23 cellular contexts compared by ENCODE assay signal in the genomic region with DNA sequence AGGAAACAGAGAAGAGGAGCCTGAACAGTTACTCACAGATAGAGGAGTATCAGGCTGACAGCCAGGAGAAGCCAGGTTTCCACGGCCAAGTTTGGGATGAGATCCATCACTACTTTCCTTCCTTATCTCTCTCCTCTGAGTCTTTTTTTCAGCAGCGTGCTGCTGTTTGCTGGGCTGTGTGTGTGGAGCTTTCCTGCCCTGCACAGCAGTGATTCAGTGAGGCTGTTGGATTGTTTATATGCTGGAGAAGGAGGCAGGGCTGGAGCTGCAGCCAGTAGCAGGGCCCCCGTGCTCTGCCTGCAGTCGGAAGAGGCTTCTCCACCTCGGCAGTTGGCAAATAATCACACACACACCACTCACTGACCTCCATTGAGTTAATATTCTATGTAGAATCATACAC. TPM values are rescaled to one million over a fixed set of nuclear protein-coding genes. Genes with fewer than 3 reads are reported as not detected.
DNase-seq lines count a peak whose midpoint lies in the region; ATAC-seq and TF ChIP-seq lines count a peak whose summit lies in the region.
"Had no signal": no experiment of that assay in that cellular context is flagged by ENCODE, and none has a peak within 500 bp of the region (broad histone marks: within the 10 kb centered on the region; RNA-seq: fewer than 3 reads in every experiment).

A gene (minus strand): TSS at position 210 of the 400 bp plus-strand sequence. CDS start 103 bp downstream, at position 107.

- ATAC-seq in heart right ventricle (no peak), right cardiac atrium (no peak)
- ATAC-seq: A549, GM23338 had no signal

- no peaks in the 10 kb centered on the region for H3K9me3 Mint-ChIP-seq in endothelial cell (ENCODE audit: unreplicated experiment)
- H3K9me3 Mint-ChIP-seq: CD4-positive, alpha-beta T cell; GM23338; H9; HFFc6 had no signal

- H3K4me3 ChIP-seq in mesenchymal stem cell (ENCODE audit: insufficient read depth in 1 of 2, low read depth in 1 of 2, low read length in 2 of 2) (no peak within 1 kb of the TSS), thymus (ENCODE audit: low read length) (no peak within 1 kb of the TSS), heart right ventricle (no peak within 1 kb of the TSS), right cardiac atrium (ENCODE audit: low read length) (no peak within 1 kb of the TSS)
- H3K4me3 ChIP-seq: A549; BLaER1 treated with 17β-estradiol and CSF1 and Interleukin-3, amounts not matched to agents 10 nM and 100 nM; GM23338; PC-9; SJSA1 had no signal

- no peak within 1 kb of the TSS for H2AFZ ChIP-seq in mesenchymal stem cell (ENCODE audit: low read depth, low read length)
- H2AFZ ChIP-seq: GM23338, PC-9 had no signal

- H3K27me3 Mint-ChIP-seq in endothelial cell (ENCODE audit: unreplicated experiment): peaks cover 5% of the 10 kb centered on the region
- H3K27me3 Mint-ChIP-seq: CD4-positive, alpha-beta T cell had no signal

- peak; percentile 80 for DNase-seq in NCI-H226
- no peak for DNase-seq in endothelial cell (ENCODE audit: low spot score)
- peak; percentile 20 for DNase-seq in mesenchymal stem cell
- DNase-seq in amygdala (lab: John Stamatoyannopoulos, UW): no peak
- DNase-seq in heart right ventricle: no peak
- DNase-seq in right cardiac atrium: no peak
- DNase-seq: AML-193; CD4-positive, alpha-beta T cell; H9; HFFc6; MM.1S; NCI-H2029; NCI-H526 treated with DMSO at 0.1 percent for 48 hours; PC-9; Right ventricle myocardium superior had no signal

- no peak within 1 kb of the TSS for H2BK120ac ChIP-seq in mesenchymal stem cell (ENCODE audit: low read depth, low read length)

- no peak for TF ChIP-seq CTCF in endothelial cell (IDR thresholded peaks at IDR 0.05; ENCODE audit: unreplicated experiment)
- no peak for TF ChIP-seq CTCF in heart right ventricle (IDR thresholded peaks at IDR 0.05)

- no peaks in the 10 kb centered on the region for H3K79me1 ChIP-seq in mesenchymal stem cell (replicated peaks; ENCODE audit: low read length, poor library complexity, severe bottlenecking)

- H3K14ac ChIP-seq in mesenchymal stem cell (ENCODE audit: low read length in 2 of 2): no peak within 1 kb of the TSS

- H3K4ac ChIP-seq in mesenchymal stem cell (ENCODE audit: low read depth in 1 of 2, low read length in 2 of 2): no peak within 1 kb of the TSS

- H2BK5ac ChIP-seq in mesenchymal stem cell (ENCODE audit: low read depth, low read length, poor library complexity, severe bottlenecking): no peak within 1 kb of the TSS

- H3K18ac ChIP-seq in mesenchymal stem cell (ENCODE audit: low read depth in 1 of 2, low read length in 2 of 2): no peak within 1 kb of the TSS

- H3K27me3 ChIP-seq in mesenchymal stem cell (ENCODE audit: control insufficient read depth in 1 of 2, insufficient read depth in 1 of 2, low read length in 2 of 2) (no peaks in the 10 kb centered on the region), thymus (ENCODE audit: control insufficient read depth, insufficient read depth) (no peaks in the 10 kb centered on the region), heart right ventricle (no peaks in the 10 kb centered on the region), right cardiac atrium (ENCODE audit: control insufficient read depth, insufficient read depth) (no peaks in the 10 kb centered on the region)
- H3K27me3 ChIP-seq: BLaER1 treated with 17β-estradiol and CSF1 and Interleukin-3, amounts not matched to agents 10 nM and 100 nM; SJSA1 had no signal

- no peak within 1 kb of the TSS for H3K9ac ChIP-seq in mesenchymal stem cell (ENCODE audit: low read length)
- H3K9ac ChIP-seq: BLaER1 treated with 17β-estradiol and CSF1 and Interleukin-3, amounts not matched to agents 10 nM and 100 nM; KMS-11 had no signal

- H3K4me3 Mint-ChIP-seq in endothelial cell (ENCODE audit: unreplicated experiment): peak within 1 kb of the TSS; percentile 42
- H3K4me3 Mint-ChIP-seq: CD4-positive, alpha-beta T cell; GM23338; H9; HFFc6 had no signal

- no peak within 1 kb of the TSS for H3K23ac ChIP-seq in mesenchymal stem cell (ENCODE audit: low read length in 2 of 2)

- peak within 1 kb of the TSS; percentile 48 for H3K27ac Mint-ChIP-seq in endothelial cell (ENCODE audit: unreplicated experiment)
- H3K27ac Mint-ChIP-seq: CD4-positive, alpha-beta T cell; GM23338; HFFc6 had no signal

- no peak within 1 kb of the TSS for H4K91ac ChIP-seq in mesenchymal stem cell (ENCODE audit: low read length)

- H3K36me3 Mint-ChIP-seq in endothelial cell (ENCODE audit: low read depth, unreplicated experiment): peaks cover 3% of the 10 kb centered on the region

- WGBS in mesenchymal stem cell: no CpG with 5 or more reads among the region's 5 CpGs
- 91% methylated on average over 5 of the region's 5 CpGs for WGBS in thymus
- WGBS in heart right ventricle, 2 donors: 61 to 66% methylated on average over 5 of the region's 5 CpGs
- 53% methylated on average over 5 of the region's 5 CpGs for WGBS in right cardiac atrium

- no peak within 1 kb of the TSS for H3K4me2 ChIP-seq in mesenchymal stem cell (ENCODE audit: low read length, poor library complexity, severe bottlenecking)
- H3K4me2 ChIP-seq: A549; BLaER1 treated with 17β-estradiol and CSF1 and Interleukin-3, amounts not matched to agents 10 nM and 100 nM; GM23338; KMS-11; PC-9 had no signal

- intact Hi-C loops in heart right ventricle (cut with DNase I) (loop anchor here in 1 of 10 donors (2.0 kb wide), 1 partner anchor 54 kb away; no protein-coding TSS in a partner anchor), right cardiac atrium (cut with DNase I) (no loop called here)

- H2AK5ac ChIP-seq in mesenchymal stem cell (ENCODE audit: low read length, severe bottlenecking): no peak within 1 kb of the TSS

- H3K9me3 ChIP-seq in mesenchymal stem cell (ENCODE audit: control insufficient read depth, low read length): no peaks in the 10 kb centered on the region
- H3K9me3 ChIP-seq in thymus (ENCODE audit: control insufficient read depth): no peaks in the 10 kb centered on the region
- H3K9me3 ChIP-seq in heart right ventricle: no peaks in the 10 kb centered on the region
- H3K9me3 ChIP-seq in right cardiac atrium (ENCODE audit: control insufficient read depth, low read length): no peaks in the 10 kb centered on the region
- H3K9me3 ChIP-seq: A549; BLaER1 treated with 17β-estradiol and CSF1 and Interleukin-3, amounts not matched to agents 10 nM and 100 nM; SJSA1 had no signal

- H3K36me3 ChIP-seq in mesenchymal stem cell (ENCODE audit: control insufficient read depth in 1 of 2, insufficient read depth in 2 of 2, low read depth in 1 of 2, low read length in 2 of 2): no peaks in the 10 kb centered on the region
- H3K36me3 ChIP-seq in thymus (ENCODE audit: control insufficient read depth, insufficient read depth): no peaks in the 10 kb centered on the region
- H3K36me3 ChIP-seq in heart right ventricle: peaks cover 0 to 15% (median 0%) of the 10 kb centered on the region in 9 donors
- H3K36me3 ChIP-seq: BLaER1 treated with 17β-estradiol and CSF1 and Interleukin-3, amounts not matched to agents 10 nM and 100 nM; SJSA1 had no signal

- H3K4me1 Mint-ChIP-seq in endothelial cell (ENCODE audit: unreplicated experiment): peaks cover 18% of the 10 kb centered on the region

- H2BK15ac ChIP-seq in mesenchymal stem cell (ENCODE audit: low read depth, poor library complexity, severe bottlenecking): no peak within 1 kb of the TSS

- H4K8ac ChIP-seq in mesenchymal stem cell (ENCODE audit: low read length): no peak within 1 kb of the TSS

- no peak within 1 kb of the TSS for H2BK12ac ChIP-seq in mesenchymal stem cell (ENCODE audit: low read length in 2 of 2)

- H3K27ac ChIP-seq in mesenchymal stem cell (ENCODE audit: low read length, poor library complexity, severe bottlenecking) (no peak within 1 kb of the TSS), thymus (ENCODE audit: low read depth) (no peak within 1 kb of the TSS), heart right ventricle (no peak within 1 kb of the TSS), right cardiac atrium (ENCODE audit: low read length) (no peak within 1 kb of the TSS)
- H3K27ac ChIP-seq: A549; BLaER1 treated with 17β-estradiol and CSF1 and Interleukin-3, amounts not matched to agents 10 nM and 100 nM; KMS-11; PC-9; SJSA1 had no signal

- no peaks in the 10 kb centered on the region for H3K4me1 ChIP-seq in mesenchymal stem cell (ENCODE audit: control insufficient read depth, insufficient read depth, low read depth, low read length)
- no peaks in the 10 kb centered on the region for H3K4me1 ChIP-seq in thymus (ENCODE audit: control insufficient read depth, insufficient read depth, low read length)
- H3K4me1 ChIP-seq in heart right ventricle: no peaks in the 10 kb centered on the region
- H3K4me1 ChIP-seq in right cardiac atrium (ENCODE audit: control insufficient read depth, insufficient read depth, low read length): no peaks in the 10 kb centered on the region
- H3K4me1 ChIP-seq: SJSA1 had no signal

RNA-seq across cellular contexts. Expression of the gene that starts here (rescaled TPM):
- 0.18 TPM for total RNA-seq in endothelial cell (ENCODE audit: unreplicated experiment)
- polyA plus RNA-seq in mesenchymal stem cell (2013, experiment 1 of 2): 0.52 TPM
- polyA plus RNA-seq in mesenchymal stem cell (2013, experiment 2 of 2): 0.44 TPM
- 11.4 TPM for polyA plus RNA-seq in thymus
- not detected for total RNA-seq in heart right ventricle
- not detected for polyA plus RNA-seq in heart right ventricle
- total RNA-seq in right cardiac atrium: not detected
- polyA plus RNA-seq in right cardiac atrium: not detected
- total RNA-seq: CD4-positive, alpha-beta T cell; GM23338; H9; NCI-H460; PC-9; Right ventricle myocardium superior; RPMI7951; SJSA1 had no signal

Comparison
In these comparisons a context has a peak if more than half of its experiments do, and no peak if none do; other contexts are left out.
1. RNA of the gene that starts here (polyA plus RNA-seq): 11.4 TPM in thymus (single experiment); not detected in heart right ventricle and not detected in right cardiac atrium (single experiment); every median in the first group is over 10 times any median in the second.
2. DNase-seq: peak in NCI-H226 (single experiment) and mesenchymal stem cell (single experiment); none in endothelial cell (single experiment), amygdala (0 of 56), heart right ventricle (0 of 2) and right cardiac atrium (0 of 3).